In genomic region chr4:127782275-127783025, GRCh38 we compare ENCODE assay signal across 8 cellular contexts. TPM values are rescaled to one million over a fixed set of nuclear protein-coding genes. Genes with fewer than 3 reads are reported as not detected.
DNase-seq lines count a peak whose midpoint lies in the region; ATAC-seq and TF ChIP-seq lines count a peak whose summit lies in the region.

TSS of gene HSPA4L (plus strand) at chr4:127782322. CDS start at chr4:127782551, 229 bp downstream.

- WGBS in liver = under 1% methylated on average over 63 of the region's 63 CpGs

- peaks cover 0 to 10% (median 2%) of the 10 kb centered on the region in 4 donors for H3K4me1 ChIP-seq in liver (ENCODE audit: control insufficient read depth in 4 of 4, insufficient read depth in 4 of 4, low read length in 3 of 4)

- in situ Hi-C loops in ACHN (cut with HindIII; ENCODE audit: low pct_ligation_motif_present, low pct_unique_long_range_greater_than_20kb, low sequenced_read_pairs) = no loop called here

- H3K9me3 ChIP-seq in liver (ENCODE audit: control insufficient read depth in 4 of 4, low read length in 3 of 4) = no peaks in the 10 kb centered on the region

- intact Hi-C loops in dendritic cell treated with granulocyte-macrophage colony-stimulating factor and Interleukin-4, amounts not matched to agents 40 ng/mL and 50 ng/mL, for 4 days (cut with micrococcal nuclease) = loop anchor here (2.0 to 10.0 kb wide), 4 partner anchors 98 to 185 kb away; partner anchors contain the start of genes ABHD18, INTU, MFSD8 and PLK4

- peak within 1 kb of the TSS; percentile 55 to 87 for H3K27ac ChIP-seq in liver (ENCODE audit: low read depth in 1 of 2, low read length in 2 of 2)

- H3K27me3 Mint-ChIP-seq in dendritic cell treated with granulocyte-macrophage colony-stimulating factor and Interleukin-4, amounts not matched to agents 40 ng/mL and 50 ng/mL, for 4 days = peaks cover 45% of the 10 kb centered on the region

- peak; percentile 47 for ATAC-seq in GM18511 (IDR thresholded peaks at IDR 0.05; ENCODE audit: unreplicated experiment)
- ATAC-seq in HG02938 (IDR thresholded peaks at IDR 0.05; ENCODE audit: unreplicated experiment) = peak; percentile 42

- peak within 1 kb of the TSS; percentile 36 to 63 for H3K9ac ChIP-seq in liver (ENCODE audit: low read depth in 1 of 2, low read length in 2 of 2)

- TF ChIP-seq CTCF in WI38 (IDR thresholded peaks at IDR 0.05; ENCODE audit: low read depth, low read length) (no peak), liver (IDR thresholded peaks at IDR 0.05; ENCODE audit: low read depth, low read length, missing input control) (peak; percentile 24)

- TF ChIP-seq RAD21 in liver (IDR thresholded peaks at IDR 0.05) = peak; percentile 7 to 16

- H3K36me3 Mint-ChIP-seq in dendritic cell treated with granulocyte-macrophage colony-stimulating factor and Interleukin-4, amounts not matched to agents 40 ng/mL and 50 ng/mL, for 4 days (ENCODE audit: low read depth) = peaks cover 7% of the 10 kb centered on the region

- H3K36me3 ChIP-seq in liver (ENCODE audit: control insufficient read depth in 4 of 4, insufficient read depth in 3 of 4, low read depth in 1 of 4, low read length in 3 of 4) = no peaks in the 10 kb centered on the region

- peak within 1 kb of the TSS; percentile 34 for H3K27ac Mint-ChIP-seq in dendritic cell treated with granulocyte-macrophage colony-stimulating factor and Interleukin-4, amounts not matched to agents 40 ng/mL and 50 ng/mL, for 4 days

- DNase-seq in ACHN = peak; percentile 74
- DNase-seq in NCI-H2029 (lab: John Stamatoyannopoulos, UW) = peak; percentile 58
- peak; percentile 21 to 24 for DNase-seq in stimulated activated CD4-positive, alpha-beta T cell treated with anti-CD3 and anti-CD28 coated beads, Interleukin-4, amount 100 ng/mL, for 48 hours (ENCODE audit: low read depth in 2 of 2)

- H3K9me3 Mint-ChIP-seq in dendritic cell treated with granulocyte-macrophage colony-stimulating factor and Interleukin-4, amounts not matched to agents 40 ng/mL and 50 ng/mL, for 4 days = no peaks in the 10 kb centered on the region

- peaks cover 31% of the 10 kb centered on the region for H3K4me1 Mint-ChIP-seq in dendritic cell treated with granulocyte-macrophage colony-stimulating factor and Interleukin-4, amounts not matched to agents 40 ng/mL and 50 ng/mL, for 4 days (ENCODE audit: low read depth)

- H3K27me3 ChIP-seq in liver (ENCODE audit: control insufficient read depth in 4 of 4, insufficient read depth in 4 of 4, low read length in 3 of 4) = no peaks in the 10 kb centered on the region

- peak within 1 kb of the TSS; percentile 90 for H3K4me3 ChIP-seq in WI38 (ENCODE audit: low read depth, low read length)
- H3K4me3 ChIP-seq in liver (ENCODE audit: low read depth in 1 of 3, low read length in 3 of 3) = peak within 1 kb of the TSS; percentile 71 to 94 (median 73)

- peak within 1 kb of the TSS; percentile 82 for H3K4me3 Mint-ChIP-seq in dendritic cell treated with granulocyte-macrophage colony-stimulating factor and Interleukin-4, amounts not matched to agents 40 ng/mL and 50 ng/mL, for 4 days

TF ChIP-seq in liver, 16 proteins besides CTCF, POLR2A, EP300 and RAD21:
- no peak for TF ChIP-seq EGR1 (IDR thresholded peaks at IDR 0.05; ENCODE audit: low read depth in 2 of 2)
- TF ChIP-seq ZBTB33 (IDR thresholded peaks at IDR 0.05) = peak; percentile 91
- no peak for TF ChIP-seq HNF4G (IDR thresholded peaks at IDR 0.05)
- TF ChIP-seq NR2F2 (IDR thresholded peaks at IDR 0.05) = no peak
- TF ChIP-seq HNF4A (conservative IDR thresholded peaks at IDR 0.05) = no peak
- TF ChIP-seq MAX (IDR thresholded peaks at IDR 0.05) = no peak
- peak; percentile 22 to 24 for TF ChIP-seq RXRA (IDR thresholded peaks at IDR 0.05)
- TF ChIP-seq YY1 (IDR thresholded peaks at IDR 0.05) = peak; percentile 42
- peak; percentile 81 for TF ChIP-seq REST (IDR thresholded peaks at IDR 0.05)
- TF ChIP-seq TAF1 (conservative IDR thresholded peaks at IDR 0.05) = peak; percentile 3

RNA-seq across cellular contexts. Expression of gene HSPA4L, which starts in this region (rescaled TPM):
- 1 to 10 TPM; 1.6 to 5.3 TPM for total RNA-seq in liver
- 1 to 10 TPM; 2.0 to 3.7 TPM for polyA plus RNA-seq in liver

Comparison
In these comparisons a context has a peak if more than half of its experiments do, and no peak if none do; other contexts are left out.
1. Peak in every context shown above with its lines: DNase-seq, ATAC-seq, H3K4me3 ChIP-seq and H3K27ac ChIP-seq.
2. DNase-seq: peak in every context shown above with its lines; median percentile 74 in ACHN; 58 in NCI-H2029; 22 in stimulated activated CD4-positive, alpha-beta T cell treated with anti-CD3 and anti-CD28 coated beads, Interleukin-4, amount 100 ng/mL, for 48 hours.